Comparison of ENCODE assay signal across 14 cellular contexts in genomic region chr18:36314754-36315153, GRCh38. TPM values are rescaled to one million over a fixed set of nuclear protein-coding genes. Genes with fewer than 3 reads are reported as not detected.
DNase-seq lines count a peak whose midpoint lies in the region; ATAC-seq and TF ChIP-seq lines count a peak whose summit lies in the region.
"Had no signal": no experiment of that assay in that cellular context is flagged by ENCODE, and none has a peak within 500 bp of the region (broad histone marks: within the 10 kb centered on the region; RNA-seq: fewer than 3 reads in every experiment).

No MANE protein-coding gene starts in this region.

- TF ChIP-seq POLR2A in transverse colon (IDR thresholded peaks at IDR 0.05) = no peak

- peak overlapping the region; percentile 61 for H3K27ac ChIP-seq in cardiac muscle cell
- no peak overlapping the region for H3K27ac ChIP-seq in transverse colon

- H3K4me3 ChIP-seq in cardiac muscle cell (no peak overlapping the region), adipocyte (ENCODE audit: low read length) (peak overlapping the region; percentile 19), fibroblast of pulmonary artery (replicated peaks; ENCODE audit: low read depth, low read length) (no peak overlapping the region), transverse colon (no peak overlapping the region)
- H3K4me3 ChIP-seq: heart left ventricle, thoracic aorta had no signal

- DNase-seq in cardiac muscle cell (ENCODE audit: low read depth in 1 of 2, low spot score in 1 of 2) (peak in 1 of 2 donors; percentile 95), Right ventricle myocardium inferior (ENCODE audit: missing footprints) (no peak), adipocyte (ENCODE audit: low read depth) (peak; percentile 82), fibroblast of pulmonary artery (ENCODE audit: low read depth) (peak; percentile 97), stromal cell of bone marrow (ENCODE audit: low read depth) (peak; percentile 71), transverse colon (no peak)
- no peak for DNase-seq in activated T-helper 1 cell treated with anti-CD3 and anti-CD28 coated beads, Interleukin-12 subunit alpha, Interleukin-12 subunit beta, Interleukin-2, Interleukin-4 antibody, amounts not matched to agents 30 ng/mL and 10 ng/mL and 1 ng/mL, durations not matched to agents 14 hours and 24 hours and 36 hours (ENCODE audit: low spot score)
- DNase-seq: activated CD4-positive, alpha-beta T cell treated with anti-CD3 and anti-CD28 coated beads for 4 hours; DMS79 treated with DMSO at 0.1 percent for 48 hours; heart left ventricle; NCI-H526 treated with DMSO at 0.1 percent for 48 hours had no signal

- no peak overlapping the region for H3K27ac Mint-ChIP-seq in activated T-helper 1 cell treated with anti-CD3 and anti-CD28 coated beads, Interleukin-12 subunit alpha, Interleukin-12 subunit beta, Interleukin-2, Interleukin-4 antibody, amounts not matched to agents 30 ng/mL and 10 ng/mL and 1 ng/mL, durations not matched to agents 14 hours and 24 hours and 36 hours

- H3K9me3 ChIP-seq in cardiac muscle cell (ENCODE audit: low read depth) (peaks cover 3% of the 10 kb centered on the region), adipocyte (ENCODE audit: control insufficient read depth, low read length) (peaks cover 8% of the 10 kb centered on the region), transverse colon (peaks cover 0 to 11% of the 10 kb centered on the region in 2 donors)
- H3K9me3 ChIP-seq: thoracic aorta had no signal

- H3K36me3 Mint-ChIP-seq in activated T-helper 1 cell treated with anti-CD3 and anti-CD28 coated beads, Interleukin-12 subunit alpha, Interleukin-12 subunit beta, Interleukin-2, Interleukin-4 antibody, amounts not matched to agents 30 ng/mL and 10 ng/mL and 1 ng/mL, durations not matched to agents 14 hours and 24 hours and 36 hours (ENCODE audit: low read depth) = no peaks in the 10 kb centered on the region

- peaks cover 10% of the 10 kb centered on the region for H3K27me3 Mint-ChIP-seq in activated T-helper 1 cell treated with anti-CD3 and anti-CD28 coated beads, Interleukin-12 subunit alpha, Interleukin-12 subunit beta, Interleukin-2, Interleukin-4 antibody, amounts not matched to agents 30 ng/mL and 10 ng/mL and 1 ng/mL, durations not matched to agents 14 hours and 24 hours and 36 hours (ENCODE audit: insufficient read depth)

- H3K4me1 Mint-ChIP-seq in activated T-helper 1 cell treated with anti-CD3 and anti-CD28 coated beads, Interleukin-12 subunit alpha, Interleukin-12 subunit beta, Interleukin-2, Interleukin-4 antibody, amounts not matched to agents 30 ng/mL and 10 ng/mL and 1 ng/mL, durations not matched to agents 14 hours and 24 hours and 36 hours (ENCODE audit: low read depth) = no peaks in the 10 kb centered on the region

- no peak overlapping the region for H3K4me3 Mint-ChIP-seq in activated T-helper 1 cell treated with anti-CD3 and anti-CD28 coated beads, Interleukin-12 subunit alpha, Interleukin-12 subunit beta, Interleukin-2, Interleukin-4 antibody, amounts not matched to agents 30 ng/mL and 10 ng/mL and 1 ng/mL, durations not matched to agents 14 hours and 24 hours and 36 hours

- 49% methylated on average over 4 of the region's 4 CpGs; no CpG with 5 or more reads in 1 of the 2 donors for WGBS in transverse colon (ENCODE audit: low coverage in 1 of 2), 2 donors

- H3K27me3 ChIP-seq in cardiac muscle cell = no peaks in the 10 kb centered on the region
- H3K27me3 ChIP-seq in adipocyte (replicated peaks; ENCODE audit: control insufficient read depth, insufficient read depth, low read length) = no peaks in the 10 kb centered on the region
- H3K27me3 ChIP-seq in transverse colon = no peaks in the 10 kb centered on the region
- H3K27me3 ChIP-seq: heart left ventricle had no signal

- peak overlapping the region; percentile 40 for H3K9ac ChIP-seq in adipocyte (ENCODE audit: low read length)

- in situ Hi-C loops in transverse colon (cut with MboI; ENCODE audit: low pct_ligation_motif_present in 1 of 4, low pct_unique_long_range_greater_than_20kb in 1 of 4, low sequenced_read_pairs in 3 of 4) = no loop called here

- no peak for TF ChIP-seq EP300 in transverse colon (IDR thresholded peaks at IDR 0.05; ENCODE audit: low read depth)

- no peak for ATAC-seq in Right ventricle myocardium inferior
- no peak for ATAC-seq in GM18868 (IDR thresholded peaks at IDR 0.05; ENCODE audit: unreplicated experiment)

- peaks cover 12% of the 10 kb centered on the region for H3K9me3 Mint-ChIP-seq in activated T-helper 1 cell treated with anti-CD3 and anti-CD28 coated beads, Interleukin-12 subunit alpha, Interleukin-12 subunit beta, Interleukin-2, Interleukin-4 antibody, amounts not matched to agents 30 ng/mL and 10 ng/mL and 1 ng/mL, durations not matched to agents 14 hours and 24 hours and 36 hours

- TF ChIP-seq CTCF in cardiac muscle cell (IDR thresholded peaks at IDR 0.05; ENCODE audit: low read depth, low read length) (no peak), fibroblast of pulmonary artery (IDR thresholded peaks at IDR 0.05; ENCODE audit: low read length, missing control alignments) (no peak), transverse colon (IDR thresholded peaks at IDR 0.05) (no peak)

- intact Hi-C loops in Right ventricle myocardium inferior (cut with DNase I) (no loop called here), transverse colon (cut with DNase I; ENCODE audit: low total_unique reads) (no loop called here)
- intact Hi-C loops in activated T-helper 1 cell treated with anti-CD3 and anti-CD28 coated beads, Interleukin-12 subunit alpha, Interleukin-12 subunit beta, Interleukin-2, Interleukin-4 antibody, amounts not matched to agents 30 ng/mL and 10 ng/mL and 1 ng/mL, durations not matched to agents 14 hours and 24 hours and 36 hours (cut with micrococcal nuclease) = no loop called here

- H3K4me1 ChIP-seq in cardiac muscle cell (ENCODE audit: low read depth) (peaks cover 59% of the 10 kb centered on the region), adipocyte (ENCODE audit: control insufficient read depth, insufficient read depth, low read length) (peaks cover 42% of the 10 kb centered on the region), transverse colon (no peaks in the 10 kb centered on the region)

- H3K36me3 ChIP-seq in cardiac muscle cell = no peaks in the 10 kb centered on the region
- H3K36me3 ChIP-seq in adipocyte (ENCODE audit: control insufficient read depth, insufficient read depth, low read length, severe bottlenecking) = no peaks in the 10 kb centered on the region
- no peaks in the 10 kb centered on the region for H3K36me3 ChIP-seq in transverse colon
- H3K36me3 ChIP-seq: heart left ventricle, thoracic aorta had no signal

RNA-seq across cellular contexts. Expression of gene FHOD3, which starts 17.2 kb away (rescaled TPM):
- total RNA-seq in cardiac muscle cell = 262 and 347 TPM in 2 replicates
- 127 and 129 TPM in 2 replicates for polyA plus RNA-seq in cardiac muscle cell
- 350 TPM for total RNA-seq in Right ventricle myocardium inferior
- total RNA-seq in activated T-helper 1 cell treated with anti-CD3 and anti-CD28 coated beads, Interleukin-12 subunit alpha, Interleukin-12 subunit beta, Interleukin-2, Interleukin-4 antibody, amounts not matched to agents 30 ng/mL and 10 ng/mL and 1 ng/mL, durations not matched to agents 14 hours and 24 hours and 36 hours = not detected in 2 replicates
- 10 to 100 TPM in 2 of 4 donors, 1 to 10 TPM in 2; 3.5 to 40.0 (median 14.5) TPM for total RNA-seq in transverse colon
- total RNA-seq: mononuclear cell had no signal

Comparison
In these comparisons a context has a peak if more than half of its experiments do, and no peak if none do; other contexts are left out.
1. DNase-seq: peak in adipocyte (single experiment), fibroblast of pulmonary artery (single experiment) and stromal cell of bone marrow (single experiment); none in Right ventricle myocardium inferior (single experiment), activated T-helper 1 cell treated with anti-CD3 and anti-CD28 coated beads, Interleukin-12 subunit alpha, Interleukin-12 subunit beta, Interleukin-2, Interleukin-4 antibody, amounts not matched to agents 30 ng/mL and 10 ng/mL and 1 ng/mL, durations not matched to agents 14 hours and 24 hours and 36 hours (single experiment) and transverse colon (single experiment).